ENCODE assay signal across 2 cellular contexts in the genomic region with DNA sequence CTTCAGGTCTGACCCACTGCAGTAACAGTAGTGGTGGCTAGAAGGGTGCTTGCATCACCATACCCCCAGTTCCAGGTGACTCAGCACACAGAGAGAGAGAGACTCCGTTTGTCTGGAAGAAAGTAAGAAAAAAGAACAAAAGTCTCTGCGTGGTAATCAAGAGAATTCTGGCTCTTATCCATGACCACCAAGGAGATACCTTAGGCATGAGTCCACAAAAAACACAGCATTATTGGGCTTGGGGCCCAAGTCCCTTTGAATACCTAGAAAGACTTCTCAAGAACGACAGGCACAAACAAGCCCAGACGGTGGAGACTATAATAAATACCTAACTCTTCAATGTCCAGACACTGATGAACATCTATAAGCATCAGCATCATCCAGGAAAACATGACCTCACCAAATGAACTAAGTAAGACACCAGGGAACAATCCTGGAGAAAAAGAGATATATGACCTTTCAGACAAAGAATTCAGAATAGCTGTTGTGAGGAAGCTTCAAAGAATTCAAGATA.
TF ChIP-seq lines count a peak whose summit lies in the region.

No MANE protein-coding gene starts in this region.

TF ChIP-seq in IMR-90, 13 proteins besides CTCF, POLR2A, EP300 and RAD21:
- TF ChIP-seq MAFK (IDR thresholded peaks at IDR 0.05; ENCODE audit: low read depth, low read length) (0 out of 2 replicates have a peak, but pooled peaks have one; percentile 14), CEBPB (IDR thresholded peaks at IDR 0.05; ENCODE audit: low read depth, low read length) (peak; percentile 92), SMC3 (IDR thresholded peaks at IDR 0.05; ENCODE audit: low read depth, low read length) (no peak), CHD1 (IDR thresholded peaks at IDR 0.05; ENCODE audit: low read depth, low read length) (no peak), MAZ (IDR thresholded peaks at IDR 0.05; ENCODE audit: borderline replicate concordance, low read depth, low read length) (no peak), NFE2L2 (IDR thresholded peaks at IDR 0.05; ENCODE audit: low read depth, low read length) (peak; percentile 55; the same call in 1 of the 2 replicates), RFX5 (IDR thresholded peaks at IDR 0.05; ENCODE audit: low read depth, low read length) (no peak), FOS (IDR thresholded peaks at IDR 0.05; ENCODE audit: low read depth, low read length) (peak; percentile 49)
- TF ChIP-seq, protein P1, sequence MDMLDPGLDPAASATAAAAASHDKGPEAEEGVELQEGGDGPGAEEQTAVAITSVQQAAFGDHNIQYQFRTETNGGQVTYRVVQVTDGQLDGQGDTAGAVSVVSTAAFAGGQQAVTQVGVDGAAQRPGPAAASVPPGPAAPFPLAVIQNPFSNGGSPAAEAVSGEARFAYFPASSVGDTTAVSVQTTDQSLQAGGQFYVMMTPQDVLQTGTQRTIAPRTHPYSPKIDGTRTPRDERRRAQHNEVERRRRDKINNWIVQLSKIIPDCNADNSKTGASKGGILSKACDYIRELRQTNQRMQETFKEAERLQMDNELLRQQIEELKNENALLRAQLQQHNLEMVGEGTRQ (IDR thresholded peaks at IDR 0.05; ENCODE audit: low read depth, low read length), result no peak

TF ChIP-seq in K562, 482 proteins besides CTCF, POLR2A, EP300 and RAD21:
- TF ChIP-seq, protein P2, sequence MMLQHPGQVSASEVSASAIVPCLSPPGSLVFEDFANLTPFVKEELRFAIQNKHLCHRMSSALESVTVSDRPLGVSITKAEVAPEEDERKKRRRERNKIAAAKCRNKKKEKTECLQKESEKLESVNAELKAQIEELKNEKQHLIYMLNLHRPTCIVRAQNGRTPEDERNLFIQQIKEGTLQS (IDR thresholded peaks at IDR 0.05), result 0 out of 2 replicates have a peak, but pooled peaks have one; percentile 36
- TF ChIP-seq, protein P2 (CRISPR knock-in tag; conservative IDR thresholded peaks at IDR 0.05), result no peak
- TF ChIP-seq ZNF316 (IDR thresholded peaks at IDR 0.05), result 0 out of 2 replicates have a peak, but pooled peaks have one; percentile 14
- TF ChIP-seq, protein P3, sequence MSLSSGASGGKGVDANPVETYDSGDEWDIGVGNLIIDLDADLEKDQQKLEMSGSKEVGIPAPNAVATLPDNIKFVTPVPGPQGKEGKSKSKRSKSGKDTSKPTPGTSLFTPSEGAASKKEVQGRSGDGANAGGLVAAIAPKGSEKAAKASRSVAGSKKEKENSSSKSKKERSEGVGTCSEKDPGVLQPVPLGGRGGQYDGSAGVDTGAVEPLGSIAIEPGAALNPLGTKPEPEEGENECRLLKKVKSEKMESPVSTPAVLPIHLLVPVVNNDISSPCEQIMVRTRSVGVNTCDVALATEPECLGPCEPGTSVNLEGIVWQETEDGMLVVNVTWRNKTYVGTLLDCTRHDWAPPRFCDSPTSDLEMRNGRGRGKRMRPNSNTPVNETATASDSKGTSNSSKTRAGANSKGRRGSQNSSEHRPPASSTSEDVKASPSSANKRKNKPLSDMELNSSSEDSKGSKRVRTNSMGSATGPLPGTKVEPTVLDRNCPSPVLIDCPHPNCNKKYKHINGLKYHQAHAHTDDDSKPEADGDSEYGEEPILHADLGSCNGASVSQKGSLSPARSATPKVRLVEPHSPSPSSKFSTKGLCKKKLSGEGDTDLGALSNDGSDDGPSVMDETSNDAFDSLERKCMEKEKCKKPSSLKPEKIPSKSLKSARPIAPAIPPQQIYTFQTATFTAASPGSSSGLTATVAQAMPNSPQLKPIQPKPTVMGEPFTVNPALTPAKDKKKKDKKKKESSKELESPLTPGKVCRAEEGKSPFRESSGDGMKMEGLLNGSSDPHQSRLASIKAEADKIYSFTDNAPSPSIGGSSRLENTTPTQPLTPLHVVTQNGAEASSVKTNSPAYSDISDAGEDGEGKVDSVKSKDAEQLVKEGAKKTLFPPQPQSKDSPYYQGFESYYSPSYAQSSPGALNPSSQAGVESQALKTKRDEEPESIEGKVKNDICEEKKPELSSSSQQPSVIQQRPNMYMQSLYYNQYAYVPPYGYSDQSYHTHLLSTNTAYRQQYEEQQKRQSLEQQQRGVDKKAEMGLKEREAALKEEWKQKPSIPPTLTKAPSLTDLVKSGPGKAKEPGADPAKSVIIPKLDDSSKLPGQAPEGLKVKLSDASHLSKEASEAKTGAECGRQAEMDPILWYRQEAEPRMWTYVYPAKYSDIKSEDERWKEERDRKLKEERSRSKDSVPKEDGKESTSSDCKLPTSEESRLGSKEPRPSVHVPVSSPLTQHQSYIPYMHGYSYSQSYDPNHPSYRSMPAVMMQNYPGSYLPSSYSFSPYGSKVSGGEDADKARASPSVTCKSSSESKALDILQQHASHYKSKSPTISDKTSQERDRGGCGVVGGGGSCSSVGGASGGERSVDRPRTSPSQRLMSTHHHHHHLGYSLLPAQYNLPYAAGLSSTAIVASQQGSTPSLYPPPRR (CRISPR knock-in tag; IDR thresholded peaks at IDR 0.05; ENCODE audit: borderline replicate concordance), result no peak
- TF ChIP-seq, protein P4, sequence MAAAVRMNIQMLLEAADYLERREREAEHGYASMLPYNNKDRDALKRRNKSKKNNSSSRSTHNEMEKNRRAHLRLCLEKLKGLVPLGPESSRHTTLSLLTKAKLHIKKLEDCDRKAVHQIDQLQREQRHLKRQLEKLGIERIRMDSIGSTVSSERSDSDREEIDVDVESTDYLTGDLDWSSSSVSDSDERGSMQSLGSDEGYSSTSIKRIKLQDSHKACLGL (CRISPR knock-in tag; IDR thresholded peaks at IDR 0.05; ENCODE audit: borderline replicate concordance, poor library complexity, severe bottlenecking), result no peak
- no peak for TF ChIP-seq SP1 (CRISPR knock-in tag; IDR thresholded peaks at IDR 0.05)
- no peak for TF ChIP-seq RNF2 (IDR thresholded peaks at IDR 0.05)
- TF ChIP-seq TGIF2 (CRISPR knock-in tag; IDR thresholded peaks at IDR 0.05), result no peak
